Comparison of ENCODE assay signal across 20 cellular contexts in genomic region chr4:99043346-99043745, GRCh38. TPM values are rescaled to one million over a fixed set of nuclear protein-coding genes. Genes with fewer than 3 reads are reported as not detected.
DNase-seq lines count a peak whose midpoint lies in the region; ATAC-seq, FAIRE-seq and TF ChIP-seq lines count a peak whose summit lies in the region.
"Had no signal": no experiment of that assay in that cellular context is flagged by ENCODE, and none has a peak within 500 bp of the region (broad histone marks: within the 10 kb centered on the region; RNA-seq: fewer than 3 reads in every experiment).

No MANE protein-coding gene starts in this region.

- BruUV-seq in OCI-LY7 (replicated peaks; lab: Mats Ljungman, UMichigan): no TSS peak

- CTCF ChIA-PET in activated CD4-positive, alpha-beta T cell treated with anti-CD3 and anti-CD28 coated beads, Interleukin-2, amount 10 ng/mL, durations not matched to agents 7 days and 5 days (lab: Charles Lee): interaction anchor here (0.7 to 1.7 kb wide), 2 partner anchors 13 to 48 kb away, joined by 3 to 7 read pairs; partner anchors contain the start of gene METAP1
- CTCF ChIA-PET in OCI-LY7 (lab: Charles Lee; ENCODE audit: unreplicated experiment): interaction anchor here (1.2 kb wide), 1 partner anchor 47 kb away, joined by 4 read pairs; the partner anchor contains the start of gene METAP1

- H3K36me3 ChIP-seq in OCI-LY7 (ENCODE audit: insufficient read depth, low read length) (peaks cover 94% of the 10 kb centered on the region), small intestine (ENCODE audit: control insufficient read depth in 2 of 2, insufficient read depth in 2 of 2, low read length in 2 of 2) (peaks cover 0 to 8% of the 10 kb centered on the region in 2 donors), vagina (peaks cover 0 to 9% of the 10 kb centered on the region in 2 donors)

- H4K20me1 ChIP-seq in OCI-LY7 (ENCODE audit: insufficient read depth, low read length): no peaks in the 10 kb centered on the region

- no peak for TF ChIP-seq POLR2A in vagina (IDR thresholded peaks at IDR 0.05)

- intact Hi-C loops in OCI-LY7 (cut with micrococcal nuclease; ENCODE audit: unreplicated experiment): no loop called here
- intact Hi-C loops in vagina (cut with DNase I): no loop called here

- peak overlapping the region; percentile 35 for H3K4me3 Mint-ChIP-seq in activated CD4-positive, alpha-beta T cell treated with anti-CD3 and anti-CD28 coated beads, Interleukin-2, amount 10 ng/mL, durations not matched to agents 7 days and 5 days
- H3K4me3 Mint-ChIP-seq in activated naive CD8-positive, alpha-beta T cell treated with anti-CD3 and anti-CD28 coated beads for 36 hours: no peak overlapping the region

- H3K4me3 ChIP-seq in OCI-LY7 (ENCODE audit: low read depth, low read length, poor library complexity, severe bottlenecking) (peak overlapping the region; percentile 13), small intestine (ENCODE audit: low read depth in 1 of 2, low read length in 2 of 2) (no peak overlapping the region), vagina (no peak overlapping the region)
- H3K4me3 ChIP-seq: left ventricle myocardium inferior, skin epidermis, upper lobe of left lung had no signal

- H3K27ac Mint-ChIP-seq in activated CD4-positive, alpha-beta T cell treated with anti-CD3 and anti-CD28 coated beads, Interleukin-2, amount 10 ng/mL, durations not matched to agents 7 days and 5 days: peak overlapping the region; percentile 83
- H3K27ac Mint-ChIP-seq in activated naive CD8-positive, alpha-beta T cell treated with anti-CD3 and anti-CD28 coated beads for 36 hours: peak overlapping the region; percentile 73

- peak overlapping the region; percentile 41 for H3K4me2 ChIP-seq in OCI-LY7 (ENCODE audit: low read length)

- no peak for TF ChIP-seq CTCF in OCI-LY7 (conservative IDR thresholded peaks at IDR 0.05; ENCODE audit: low read length)
- TF ChIP-seq CTCF in vagina (IDR thresholded peaks at IDR 0.05): no peak

- no peaks in the 10 kb centered on the region; the same call in 1 of the 2 replicates for H3K79me2 ChIP-seq in OCI-LY7 (ENCODE audit: insufficient read depth, low read depth, low read length)

- H3K9me3 ChIP-seq in OCI-LY7 (ENCODE audit: low read length) (peaks cover 9% of the 10 kb centered on the region), small intestine (ENCODE audit: control insufficient read depth, low read depth) (no peaks in the 10 kb centered on the region), vagina (peaks cover 4% of the 10 kb centered on the region)
- H3K9me3 ChIP-seq: upper lobe of left lung had no signal

- H3K27me3 Mint-ChIP-seq in activated CD4-positive, alpha-beta T cell treated with anti-CD3 and anti-CD28 coated beads, Interleukin-2, amount 10 ng/mL, durations not matched to agents 7 days and 5 days: no peaks in the 10 kb centered on the region
- H3K27me3 Mint-ChIP-seq in activated naive CD8-positive, alpha-beta T cell treated with anti-CD3 and anti-CD28 coated beads for 36 hours: no peaks in the 10 kb centered on the region
- H3K27me3 Mint-ChIP-seq: IgD-negative memory B cell had no signal

- POLR2A ChIA-PET in activated CD4-positive, alpha-beta T cell treated with anti-CD3 and anti-CD28 coated beads, Interleukin-2, amount 10 ng/mL, durations not matched to agents 7 days and 5 days (lab: Charles Lee): interaction anchor here (0.5 to 0.6 kb wide), 2 partner anchors 10 to 355 kb away, joined by 3 to 5 read pairs; no protein-coding TSS in a partner anchor
- POLR2A ChIA-PET in OCI-LY7 (lab: Charles Lee): interaction anchor here (0.5 to 1.1 kb wide), 6 partner anchors 13 to 114 kb away, joined by 3 to 9 read pairs (median 4); partner anchors contain the start of gene METAP1

- no peaks in the 10 kb centered on the region for H3K27me3 ChIP-seq in small intestine (ENCODE audit: control insufficient read depth in 2 of 2, insufficient read depth in 2 of 2, low read length in 2 of 2)
- no peaks in the 10 kb centered on the region for H3K27me3 ChIP-seq in vagina
- H3K27me3 ChIP-seq: upper lobe of left lung had no signal

- peaks cover 69% of the 10 kb centered on the region for H3K36me3 Mint-ChIP-seq in activated CD4-positive, alpha-beta T cell treated with anti-CD3 and anti-CD28 coated beads, Interleukin-2, amount 10 ng/mL, durations not matched to agents 7 days and 5 days (ENCODE audit: low read depth)
- H3K36me3 Mint-ChIP-seq in activated naive CD8-positive, alpha-beta T cell treated with anti-CD3 and anti-CD28 coated beads for 36 hours: peaks cover 44% of the 10 kb centered on the region

- peak overlapping the region; percentile 60 for H3K27ac ChIP-seq in OCI-LY7 (ENCODE audit: low read depth, low read length, poor library complexity, severe bottlenecking)
- H3K27ac ChIP-seq in small intestine (ENCODE audit: low read depth in 1 of 2, low read length in 1 of 2): no peak overlapping the region
- no peak overlapping the region for H3K27ac ChIP-seq in vagina
- H3K27ac ChIP-seq: left ventricle myocardium inferior, upper lobe of left lung, WERI-Rb-1 had no signal

- DNase-seq in activated CD4-positive, alpha-beta T cell treated with anti-CD3 and anti-CD28 coated beads, Interleukin-2, amount 10 ng/mL, durations not matched to agents 7 days and 5 days: peak; percentile 13
- DNase-seq in activated CD4-positive, alpha-beta T cell treated with anti-CD3 and anti-CD28 coated beads for 48 hours: no peak
- peak; percentile 54 for DNase-seq in OCI-LY7 (ENCODE audit: low spot score)
- DNase-seq in activated naive CD8-positive, alpha-beta T cell treated with anti-CD3 and anti-CD28 coated beads for 36 hours: no peak
- DNase-seq in small intestine: peak; percentile 22
- DNase-seq in vagina (ENCODE audit: extremely low spot score in 2 of 2): no peak
- DNase-seq in AML-193 (lab: John Stamatoyannopoulos, UW): no peak
- DNase-seq: activated CD8-positive, alpha-beta memory T cell treated with anti-CD3 and anti-CD28 coated beads, Interleukin-2, amount 50 U/mL, for 48 hours; amygdala; left ventricle myocardium inferior; NCI-H1105; NCI-H2171 treated with DMSO at 0.1 percent for 48 hours; posterior cingulate gyrus; RPMI8226; upper lobe of left lung; WERI-Rb-1 had no signal

- peaks cover 13% of the 10 kb centered on the region for H3K4me1 ChIP-seq in OCI-LY7 (ENCODE audit: insufficient read depth, low read length, poor library complexity, severe bottlenecking)
- H3K4me1 ChIP-seq in small intestine (ENCODE audit: control insufficient read depth in 2 of 2, insufficient read depth in 1 of 2, low read depth in 1 of 2, low read length in 1 of 2): no peaks in the 10 kb centered on the region
- H3K4me1 ChIP-seq in vagina: no peaks in the 10 kb centered on the region

- H3K4me1 Mint-ChIP-seq in activated CD4-positive, alpha-beta T cell treated with anti-CD3 and anti-CD28 coated beads, Interleukin-2, amount 10 ng/mL, durations not matched to agents 7 days and 5 days: peaks cover 17% of the 10 kb centered on the region
- H3K4me1 Mint-ChIP-seq in activated naive CD8-positive, alpha-beta T cell treated with anti-CD3 and anti-CD28 coated beads for 36 hours: peaks cover 17% of the 10 kb centered on the region

- no peak for ATAC-seq in HG02571 (IDR thresholded peaks at IDR 0.05; ENCODE audit: unreplicated experiment)

- H3K9me3 Mint-ChIP-seq in activated CD4-positive, alpha-beta T cell treated with anti-CD3 and anti-CD28 coated beads, Interleukin-2, amount 10 ng/mL, durations not matched to agents 7 days and 5 days: peaks cover 12% of the 10 kb centered on the region
- H3K9me3 Mint-ChIP-seq in activated naive CD8-positive, alpha-beta T cell treated with anti-CD3 and anti-CD28 coated beads for 36 hours: peaks cover 2% of the 10 kb centered on the region
- H3K9me3 Mint-ChIP-seq: IgD-negative memory B cell had no signal

- 56 to 72% (median 64%) methylated on average over 2 of the region's 2 CpGs for WGBS in small intestine, 3 donors

- H3K9me2 ChIP-seq in OCI-LY7 (ENCODE audit: insufficient read depth, low read length): no peaks in the 10 kb centered on the region

- peak; percentile 15 for FAIRE-seq in small intestine (lab: Jason Lieb, UNC)
- FAIRE-seq: endometrium had no signal

- no peak overlapping the region for H2AFZ ChIP-seq in OCI-LY7 (ENCODE audit: low read length)

RNA-seq across cellular contexts. Expression of gene ADH5, which starts 45.2 kb away (rescaled TPM):
- total RNA-seq in activated CD4-positive, alpha-beta T cell treated with anti-CD3 and anti-CD28 coated beads, Interleukin-2, amount 10 ng/mL, durations not matched to agents 7 days and 5 days: 100 to 1,000 TPM; 105 to 120 TPM
- 50.0 and 62.6 TPM in 2 replicates for total RNA-seq in OCI-LY7 (2014; rRNA removed; shearing (Covaris generic))
- 84.5 and 88.6 TPM in 2 replicates for total RNA-seq in OCI-LY7 (2022)
- total RNA-seq in activated naive CD8-positive, alpha-beta T cell treated with anti-CD3 and anti-CD28 coated beads for 36 hours: 100 to 1,000 TPM; 115 to 121 TPM
- polyA plus RNA-seq in small intestine: 100 to 1,000 TPM; 135 to 225 (median 169) TPM
- 129 TPM for total RNA-seq in vagina

RNA-seq across cellular contexts. Expression of gene METAP1, which starts 47.8 kb away (rescaled TPM):
- total RNA-seq in activated CD4-positive, alpha-beta T cell treated with anti-CD3 and anti-CD28 coated beads, Interleukin-2, amount 10 ng/mL, durations not matched to agents 7 days and 5 days: 10 to 100 TPM; 49.2 to 59.7 TPM
- 42.6 and 46.8 TPM in 2 replicates for total RNA-seq in OCI-LY7 (2014; rRNA removed; shearing (Covaris generic))
- total RNA-seq in OCI-LY7 (2022): 52.8 and 53.6 TPM in 2 replicates
- 10 to 100 TPM; 68.7 to 71.5 TPM for total RNA-seq in activated naive CD8-positive, alpha-beta T cell treated with anti-CD3 and anti-CD28 coated beads for 36 hours
- 10 to 100 TPM; 27.0 to 37.3 (median 28.4) TPM for polyA plus RNA-seq in small intestine
- 32.4 TPM for total RNA-seq in vagina

Comparison
In these comparisons a context has a peak if more than half of its experiments do, and no peak if none do; other contexts are left out.
1. DNase-seq: peak in activated CD4-positive, alpha-beta T cell treated with anti-CD3 and anti-CD28 coated beads, Interleukin-2, amount 10 ng/mL, durations not matched to agents 7 days and 5 days (single experiment), OCI-LY7 (single experiment) and small intestine (single experiment); none in activated CD4-positive, alpha-beta T cell treated with anti-CD3 and anti-CD28 coated beads for 48 hours (single experiment), activated naive CD8-positive, alpha-beta T cell treated with anti-CD3 and anti-CD28 coated beads for 36 hours (single experiment), vagina (0 of 2) and AML-193 (0 of 2).